Comparison of ENCODE assay signal across 8 cellular contexts in genomic region chr1:43388613-43389012, GRCh38. TPM values are rescaled to one million over a fixed set of nuclear protein-coding genes. Genes with fewer than 3 reads are reported as not detected.
DNase-seq lines count a peak whose midpoint lies in the region; ATAC-seq and TF ChIP-seq lines count a peak whose summit lies in the region.

No MANE protein-coding gene starts in this region.

- H3K27me3 ChIP-seq in iPS-15b (ENCODE audit: control insufficient read depth, insufficient read depth, low read length), result no peaks in the 10 kb centered on the region

- ATAC-seq in stimulated activated naive CD8-positive, alpha-beta T cell treated with anti-CD3 and anti-CD28 coated beads, Interleukin-15, amount 100 ng/mL, for 72 hours, result no peak
- ATAC-seq in HG03025 (IDR thresholded peaks at IDR 0.05; ENCODE audit: low FRiP score, unreplicated experiment), result no peak
- no peak for ATAC-seq in omental fat pad (ENCODE audit: low FRiP score)

- TF ChIP-seq CTCF in omental fat pad (IDR thresholded peaks at IDR 0.05), result no peak

- H3K9me3 Mint-ChIP-seq in activated CD4-positive, alpha-beta memory T cell treated with anti-CD3 and anti-CD28 coated beads, Interleukin-2, amount 10 ng/mL, durations not matched to agents 7 days and 5 days, result no peaks in the 10 kb centered on the region
- H3K9me3 Mint-ChIP-seq in stimulated activated naive CD8-positive, alpha-beta T cell treated with anti-CD3 and anti-CD28 coated beads, Interleukin-15, amount 100 ng/mL, for 72 hours, result no peaks in the 10 kb centered on the region

- H3K4me3 ChIP-seq in iPS-15b (ENCODE audit: low read depth, low read length), result peak overlapping the region; percentile 93

- POLR2A ChIA-PET in activated CD4-positive, alpha-beta memory T cell treated with anti-CD3 and anti-CD28 coated beads, Interleukin-2, amount 10 ng/mL, durations not matched to agents 7 days and 5 days (lab: Charles Lee), result interaction anchor here (0.9 to 4.1 kb wide), 8 partner anchors 10 to 542 kb away, joined by 3 to 54 read pairs (median 5); partner anchors contain the start of genes CDC20, ELOVL1, KDM4A and ZNF691

- DNase-seq in NCI-H82 (lab: John Stamatoyannopoulos, UW) (peak; percentile 37), NCI-H82 treated with DMSO at 0.1 percent for 48 hours (lab: John Stamatoyannopoulos, UW; ENCODE audit: unreplicated experiment) (no peak), mucosa of gallbladder (ENCODE audit: low spot score) (no peak), omental fat pad (ENCODE audit: low spot score) (no peak)
- DNase-seq in activated CD4-positive, alpha-beta memory T cell treated with anti-CD3 and anti-CD28 coated beads, Interleukin-2, amount 10 ng/mL, durations not matched to agents 7 days and 5 days, result no peak
- no peak for DNase-seq in stimulated activated naive CD8-positive, alpha-beta T cell treated with anti-CD3 and anti-CD28 coated beads, Interleukin-15, amount 100 ng/mL, for 72 hours

- peaks cover 24% of the 10 kb centered on the region for H3K36me3 ChIP-seq in iPS-15b (ENCODE audit: control insufficient read depth, insufficient read depth, low read length)

- H3K4me1 Mint-ChIP-seq in activated CD4-positive, alpha-beta memory T cell treated with anti-CD3 and anti-CD28 coated beads, Interleukin-2, amount 10 ng/mL, durations not matched to agents 7 days and 5 days, result peaks cover 41% of the 10 kb centered on the region
- H3K4me1 Mint-ChIP-seq in stimulated activated naive CD8-positive, alpha-beta T cell treated with anti-CD3 and anti-CD28 coated beads, Interleukin-15, amount 100 ng/mL, for 72 hours, result peaks cover 42% of the 10 kb centered on the region

- H3K9me3 ChIP-seq in iPS-15b (ENCODE audit: control insufficient read depth, insufficient read depth, low read length), result no peaks in the 10 kb centered on the region

- H3K36me3 Mint-ChIP-seq in activated CD4-positive, alpha-beta memory T cell treated with anti-CD3 and anti-CD28 coated beads, Interleukin-2, amount 10 ng/mL, durations not matched to agents 7 days and 5 days (ENCODE audit: low read depth), result peaks cover 40% of the 10 kb centered on the region

- no peaks in the 10 kb centered on the region for H3K27me3 Mint-ChIP-seq in activated CD4-positive, alpha-beta memory T cell treated with anti-CD3 and anti-CD28 coated beads, Interleukin-2, amount 10 ng/mL, durations not matched to agents 7 days and 5 days
- no peaks in the 10 kb centered on the region for H3K27me3 Mint-ChIP-seq in stimulated activated naive CD8-positive, alpha-beta T cell treated with anti-CD3 and anti-CD28 coated beads, Interleukin-15, amount 100 ng/mL, for 72 hours

- CTCF ChIA-PET in activated CD4-positive, alpha-beta memory T cell treated with anti-CD3 and anti-CD28 coated beads, Interleukin-2, amount 10 ng/mL, durations not matched to agents 7 days and 5 days (lab: Charles Lee), result interaction anchor here (1.5 to 2.8 kb wide), 3 partner anchors 11 to 26 kb away, joined by 4 to 13 read pairs (median 13); partner anchors contain the start of gene ELOVL1

- H3K4me3 Mint-ChIP-seq in activated CD4-positive, alpha-beta memory T cell treated with anti-CD3 and anti-CD28 coated beads, Interleukin-2, amount 10 ng/mL, durations not matched to agents 7 days and 5 days, result peak overlapping the region; percentile 100
- peak overlapping the region; percentile 94 to 99 for H3K4me3 Mint-ChIP-seq in stimulated activated naive CD8-positive, alpha-beta T cell treated with anti-CD3 and anti-CD28 coated beads, Interleukin-15, amount 100 ng/mL, for 72 hours

- H3K27ac Mint-ChIP-seq in activated CD4-positive, alpha-beta memory T cell treated with anti-CD3 and anti-CD28 coated beads, Interleukin-2, amount 10 ng/mL, durations not matched to agents 7 days and 5 days, result peak overlapping the region; percentile 95
- H3K27ac Mint-ChIP-seq in stimulated activated naive CD8-positive, alpha-beta T cell treated with anti-CD3 and anti-CD28 coated beads, Interleukin-15, amount 100 ng/mL, for 72 hours, result peak overlapping the region; percentile 98 to 100

- H3K9ac ChIP-seq in iPS-15b (ENCODE audit: low read depth, low read length), result peak overlapping the region; percentile 68

- peaks cover 4% of the 10 kb centered on the region for H3K4me1 ChIP-seq in iPS-15b (ENCODE audit: control insufficient read depth, insufficient read depth, low read length)

RNA-seq across cellular contexts. Expression of gene MED8, which starts 1.0 kb away (rescaled TPM):
- total RNA-seq in activated CD4-positive, alpha-beta memory T cell treated with anti-CD3 and anti-CD28 coated beads, Interleukin-2, amount 10 ng/mL, durations not matched to agents 7 days and 5 days, result 10 to 100 TPM; 35.6 to 36.9 TPM
- total RNA-seq in mucosa of gallbladder (37.7 TPM), omental fat pad (10 to 100 TPM; 26.3 to 51.4 (median 37.1) TPM)

RNA-seq across cellular contexts. Expression of gene SZT2, which starts 1.1 kb away (rescaled TPM):
- total RNA-seq in activated CD4-positive, alpha-beta memory T cell treated with anti-CD3 and anti-CD28 coated beads, Interleukin-2, amount 10 ng/mL, durations not matched to agents 7 days and 5 days, result 10 to 100 TPM; 55.6 to 57.8 TPM
- total RNA-seq in mucosa of gallbladder (59.3 TPM), omental fat pad (10 to 100 TPM; 26.4 to 61.9 (median 36.7) TPM)

RNA-seq across cellular contexts. Expression of gene ELOVL1, which starts 20.8 kb away (rescaled TPM):
- 10 to 100 TPM; 71.8 to 74.1 TPM for total RNA-seq in activated CD4-positive, alpha-beta memory T cell treated with anti-CD3 and anti-CD28 coated beads, Interleukin-2, amount 10 ng/mL, durations not matched to agents 7 days and 5 days
- total RNA-seq in mucosa of gallbladder (141 TPM), omental fat pad (100 to 1,000 TPM in 1 of 4 donors, 10 to 100 TPM in 3; 56.4 to 124 (median 78.2) TPM)

RNA-seq across cellular contexts. Expression of gene CDC20, which starts 29.8 kb away (rescaled TPM):
- total RNA-seq in activated CD4-positive, alpha-beta memory T cell treated with anti-CD3 and anti-CD28 coated beads, Interleukin-2, amount 10 ng/mL, durations not matched to agents 7 days and 5 days, result 100 to 1,000 TPM; 130 to 141 TPM
- total RNA-seq in mucosa of gallbladder (5.1 TPM), omental fat pad (1 to 10 TPM in 2 of 4 donors, under 1 TPM in 2; 0.38 to 3.0 (median 1.6) TPM)

RNA-seq across cellular contexts. Expression of gene MPL, which starts 51.0 kb away (rescaled TPM):
- total RNA-seq in activated CD4-positive, alpha-beta memory T cell treated with anti-CD3 and anti-CD28 coated beads, Interleukin-2, amount 10 ng/mL, durations not matched to agents 7 days and 5 days, result not detected
- total RNA-seq in mucosa of gallbladder (not detected), omental fat pad (under 1 TPM in 2 of 4 donors, not detected in 2; 0.36 to 0.44 TPM)
